ENCODE assay signal across 1 cellular context in genomic region chr3:99012051-99012450, GRCh38.
TF ChIP-seq lines count a peak whose summit lies in the region.

No MANE protein-coding gene starts in this region.

TF ChIP-seq in GM23338, 12 proteins besides CTCF, POLR2A, EP300 and RAD21 (continued from another document):
- TF ChIP-seq ZNF462 (CRISPR knock-in tag; IDR thresholded peaks at IDR 0.05), result no peak
